Comparison of ENCODE assay signal across 8 cellular contexts in genomic region chrX:47232197-47232802, GRCh38. TPM values are rescaled to one million over a fixed set of nuclear protein-coding genes. Genes with fewer than 3 reads are reported as not detected.
DNase-seq lines count a peak whose midpoint lies in the region; ATAC-seq, FAIRE-seq and TF ChIP-seq lines count a peak whose summit lies in the region.

No MANE protein-coding gene starts in this region.

- no peak for FAIRE-seq in astrocyte (lab: Jason Lieb, UNC)

- peaks cover 7% of the 10 kb centered on the region for H4K20me1 ChIP-seq in astrocyte (ENCODE audit: insufficient read depth, low read length)

- peaks cover 37% of the 10 kb centered on the region for H3K79me2 ChIP-seq in astrocyte (ENCODE audit: insufficient read depth, low read length)

- WGBS in upper lobe of left lung, 2 donors = 80 to 83% methylated on average over 3 to 8 of the region's 8 CpGs

- H3K4me3 ChIP-seq in astrocyte (ENCODE audit: insufficient read depth, low read depth, low read length) (peak overlapping the region; percentile 84), lower lobe of right lung (peak overlapping the region; percentile 60), upper lobe of left lung (peak overlapping the region in 3 of 4 donors; percentile 55 to 68 (median 62))

- peak overlapping the region; percentile 99 for H3K9ac ChIP-seq in astrocyte (ENCODE audit: low read length)

- H3K4me1 Mint-ChIP-seq in activated T-cell treated with anti-CD3 and anti-CD28 coated beads, Interleukin-2, amount 50 U/mL, for 72 hours (ENCODE audit: low read depth) = peaks cover 33% of the 10 kb centered on the region
- H3K4me1 Mint-ChIP-seq in astrocyte (ENCODE audit: low read depth, unreplicated experiment) = peaks cover 2% of the 10 kb centered on the region

- H3K4me1 ChIP-seq in astrocyte (ENCODE audit: insufficient read depth, low read length) (peaks cover 9% of the 10 kb centered on the region), lower lobe of right lung (peaks cover 16% of the 10 kb centered on the region), upper lobe of left lung (peaks cover 0 to 8% (median 0%) of the 10 kb centered on the region in 4 donors)

- H3K36me3 Mint-ChIP-seq in activated T-cell treated with anti-CD3 and anti-CD28 coated beads, Interleukin-2, amount 50 U/mL, for 72 hours (ENCODE audit: insufficient read depth in 2 of 2) = peaks cover 4 to 16% of the 10 kb centered on the region in 2 donors
- no peaks in the 10 kb centered on the region for H3K36me3 Mint-ChIP-seq in astrocyte (ENCODE audit: low read depth, unreplicated experiment)

- H3K4me3 Mint-ChIP-seq in activated T-cell treated with anti-CD3 and anti-CD28 coated beads, Interleukin-2, amount 50 U/mL, for 72 hours = peak overlapping the region; percentile 90 to 98
- peak overlapping the region; percentile 94 for H3K4me3 Mint-ChIP-seq in astrocyte (ENCODE audit: unreplicated experiment)

- peak overlapping the region; percentile 93 for H3K4me2 ChIP-seq in astrocyte (ENCODE audit: low read length)

- ATAC-seq in activated T-cell treated with anti-CD3 and anti-CD28 coated beads, Interleukin-2, amount 50 U/mL, for 72 hours (replicated peaks in 1 of 2) = no peak
- ATAC-seq in lower lobe of right lung = no peak
- ATAC-seq in upper lobe of left lung (ENCODE audit: low FRiP score in 2 of 2) = no peak
- no peak for ATAC-seq in GM18858 (IDR thresholded peaks at IDR 0.05; ENCODE audit: unreplicated experiment)
- ATAC-seq in HG02610 (IDR thresholded peaks at IDR 0.05; ENCODE audit: unreplicated experiment) = no peak
- no peak for ATAC-seq in GM21367 (IDR thresholded peaks at IDR 0.05; ENCODE audit: unreplicated experiment)

- H2AFZ ChIP-seq in astrocyte (ENCODE audit: low read depth, low read length) = peak overlapping the region; percentile 66

- no peak for TF ChIP-seq POLR2A in upper lobe of left lung (IDR thresholded peaks at IDR 0.05)

- H3K9me3 Mint-ChIP-seq in activated T-cell treated with anti-CD3 and anti-CD28 coated beads, Interleukin-2, amount 50 U/mL, for 72 hours = no peaks in the 10 kb centered on the region
- H3K9me3 Mint-ChIP-seq in astrocyte (ENCODE audit: unreplicated experiment) = peaks cover 1% of the 10 kb centered on the region

- no peak for DNase-seq in activated T-cell treated with anti-CD3 and anti-CD28 coated beads, Interleukin-2, amount 50 U/mL, for 72 hours
- DNase-seq in activated T-cell treated with anti-CD3 and anti-CD28 coated beads, Interleukin-2, amount 50 U/mL, for 1 hour = no peak
- DNase-seq in astrocyte (ENCODE audit: low read depth) = no peak
- DNase-seq in lower lobe of right lung = no peak
- peak in 1 of 2 donors; percentile 10 for DNase-seq in upper lobe of left lung

- H3K27me3 ChIP-seq in astrocyte (ENCODE audit: insufficient read depth, low read length) (no peaks in the 10 kb centered on the region), lower lobe of right lung (ENCODE audit: low read depth) (no peaks in the 10 kb centered on the region), upper lobe of left lung (no peaks in the 10 kb centered on the region)

- H3K36me3 ChIP-seq in astrocyte (ENCODE audit: insufficient read depth, low read length) (no peaks in the 10 kb centered on the region), lower lobe of right lung (peaks cover 16% of the 10 kb centered on the region), upper lobe of left lung (peaks cover 0 to 22% (median 8%) of the 10 kb centered on the region in 4 donors)

- TF ChIP-seq CTCF in astrocyte (IDR thresholded peaks at IDR 0.05; ENCODE audit: insufficient read depth, low read depth, low read length) (no peak), lower lobe of right lung (IDR thresholded peaks at IDR 0.05) (no peak), upper lobe of left lung (IDR thresholded peaks at IDR 0.05) (no peak)

- intact Hi-C loops in lower lobe of right lung (cut with DNase I) = no loop called here

- H3K27me3 Mint-ChIP-seq in activated T-cell treated with anti-CD3 and anti-CD28 coated beads, Interleukin-2, amount 50 U/mL, for 72 hours (ENCODE audit: low read depth) = peaks cover 14% of the 10 kb centered on the region
- no peaks in the 10 kb centered on the region for H3K27me3 Mint-ChIP-seq in astrocyte (ENCODE audit: low read depth, unreplicated experiment)

- no peak for TF ChIP-seq EP300 in upper lobe of left lung (IDR thresholded peaks at IDR 0.05)

- H3K27ac Mint-ChIP-seq in activated T-cell treated with anti-CD3 and anti-CD28 coated beads, Interleukin-2, amount 50 U/mL, for 72 hours = peak overlapping the region; percentile 97
- peak overlapping the region; percentile 98 for H3K27ac Mint-ChIP-seq in astrocyte (ENCODE audit: unreplicated experiment)

- no peaks in the 10 kb centered on the region for H3K9me3 ChIP-seq in astrocyte (ENCODE audit: insufficient read depth, low read depth, low read length)
- H3K9me3 ChIP-seq in lower lobe of right lung = no peaks in the 10 kb centered on the region
- no peaks in the 10 kb centered on the region for H3K9me3 ChIP-seq in upper lobe of left lung

- peak overlapping the region; percentile 99 for H3K27ac ChIP-seq in astrocyte (ENCODE audit: low read depth, low read length)
- H3K27ac ChIP-seq in lower lobe of right lung = peak overlapping the region; percentile 96
- peak overlapping the region; percentile 94 to 98 (median 97) for H3K27ac ChIP-seq in upper lobe of left lung

RNA-seq across cellular contexts. Expression of gene USP11, which starts 0.5 kb away (rescaled TPM):
- total RNA-seq in activated T-cell treated with anti-CD3 and anti-CD28 coated beads, Interleukin-2, amount 50 U/mL, for 72 hours = 10 to 100 TPM; 60.4 to 85.6 TPM
- total RNA-seq in astrocyte = 75.7 and 80.8 TPM in 2 replicates
- 52.9 TPM for total RNA-seq in lower lobe of right lung
- total RNA-seq in upper lobe of left lung = 100 to 1,000 TPM in 1 of 6 donors, 10 to 100 TPM in 5; 42.9 to 103 (median 60.0) TPM

RNA-seq across cellular contexts. Expression of gene CDK16, which starts 13.8 kb away (rescaled TPM):
- 10 to 100 TPM; 82.2 to 88.6 TPM for total RNA-seq in activated T-cell treated with anti-CD3 and anti-CD28 coated beads, Interleukin-2, amount 50 U/mL, for 72 hours
- total RNA-seq in astrocyte (110 and 128 TPM in 2 replicates), lower lobe of right lung (59.2 TPM), upper lobe of left lung (10 to 100 TPM; 59.2 to 91.0 (median 78.5) TPM)

RNA-seq across cellular contexts. Expression of gene UBA1, which starts 38.7 kb away (rescaled TPM):
- total RNA-seq in activated T-cell treated with anti-CD3 and anti-CD28 coated beads, Interleukin-2, amount 50 U/mL, for 72 hours = 100 to 1,000 TPM; 160 to 197 TPM
- total RNA-seq in astrocyte = 232 and 244 TPM in 2 replicates
- 152 TPM for total RNA-seq in lower lobe of right lung
- 100 to 1,000 TPM; 128 to 186 (median 173) TPM for total RNA-seq in upper lobe of left lung
